18 cellular contexts compared by ENCODE assay signal in the genomic region with DNA sequence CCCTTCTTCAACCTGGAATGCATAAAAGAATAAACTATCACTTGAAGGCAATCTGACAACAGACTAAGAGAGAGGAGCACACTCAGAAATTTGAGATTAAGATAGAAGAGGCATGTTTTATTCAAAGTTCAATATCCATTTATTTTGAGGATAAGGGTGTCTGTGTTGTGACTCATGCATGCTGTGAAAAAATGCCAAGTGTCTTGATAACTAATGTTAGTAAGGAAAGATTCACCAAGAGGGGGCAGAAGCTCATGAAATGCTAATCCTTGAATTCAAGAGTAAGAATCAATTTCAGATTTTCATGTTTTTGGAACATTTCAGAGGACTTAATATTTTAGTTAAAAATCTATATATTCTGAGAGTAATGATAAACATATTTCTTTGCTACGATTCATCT.
DNase-seq lines count a peak whose midpoint lies in the region; TF ChIP-seq lines count a peak whose summit lies in the region.
"Had no signal": no experiment of that assay in that cellular context is flagged by ENCODE, and none has a peak within 500 bp of the region (broad histone marks: within the 10 kb centered on the region; RNA-seq: fewer than 3 reads in every experiment).

No MANE protein-coding gene starts in this region.

- no peaks in the 10 kb centered on the region for H3K36me3 ChIP-seq in cardiac muscle cell
- H3K36me3 ChIP-seq in adipocyte (ENCODE audit: control insufficient read depth, insufficient read depth, low read length, severe bottlenecking), result no peaks in the 10 kb centered on the region
- no peaks in the 10 kb centered on the region for H3K36me3 ChIP-seq in SJCRH30
- H3K36me3 ChIP-seq: esophagus squamous epithelium, upper lobe of right lung had no signal

- intact Hi-C loops in cardiac septum (cut with DNase I), result no loop called here

- H3K27me3 ChIP-seq in cardiac muscle cell (no peaks in the 10 kb centered on the region), adipocyte (replicated peaks; ENCODE audit: control insufficient read depth, insufficient read depth, low read length) (no peaks in the 10 kb centered on the region), SJCRH30 (no peaks in the 10 kb centered on the region)
- H3K27me3 ChIP-seq: esophagus squamous epithelium, upper lobe of right lung had no signal

- TF ChIP-seq CTCF in cardiac muscle cell (IDR thresholded peaks at IDR 0.05; ENCODE audit: low read depth, low read length) (peak; percentile 32), fibroblast of mammary gland (conservative IDR thresholded peaks at IDR 0.05; ENCODE audit: control insufficient read depth, insufficient read depth, low read depth, low read length) (peak; percentile 44)

- DNase-seq in cardiac muscle cell (ENCODE audit: low read depth in 1 of 2, low spot score in 1 of 2) (peak in 1 of 2 donors; percentile 55), cardiac septum (ENCODE audit: low spot score) (no peak), adipocyte (ENCODE audit: low read depth) (peak; percentile 44), fibroblast of mammary gland (ENCODE audit: low read depth) (peak; percentile 68), stromal cell of bone marrow (ENCODE audit: low read depth) (peak; percentile 58), T-helper 2 cell (no peak), SJCRH30 (no peak)
- no peak for DNase-seq in stimulated activated CD4-positive, alpha-beta T cell treated with anti-CD3 and anti-CD28 coated beads, Interleukin-1b, Interleukin-23, amount 100 ng/mL, for 48 hours
- DNase-seq: activated CD4-positive, alpha-beta T cell treated with anti-CD3 and anti-CD28 coated beads for 1 hour; activated naive CD8-positive, alpha-beta T cell treated with anti-CD3 and anti-CD28 coated beads, Interleukin-2, amount 10 ng/mL, durations not matched to agents 7 days and 5 days; activated T-cell treated with anti-CD3 and anti-CD28 coated beads for 4 hours; dermis blood vessel endothelial cell; esophagus squamous epithelium; left ventricle myocardium superior; naive B cell; NCI-H1048; stimulated activated naive CD8-positive, alpha-beta T cell treated with anti-CD3 and anti-CD28 coated beads, Interleukin-15, Interleukin-2, amounts not matched to agents 100 U/mL and 50 U/mL, for 24 hours; upper lobe of right lung had no signal

- no peak overlapping the region for H3K27ac ChIP-seq in cardiac muscle cell
- no peak overlapping the region for H3K27ac ChIP-seq in SJCRH30
- H3K27ac ChIP-seq: esophagus squamous epithelium, upper lobe of right lung had no signal

- H3K9ac ChIP-seq in adipocyte (ENCODE audit: low read length), result no peak overlapping the region

- H3K4me3 ChIP-seq in cardiac muscle cell, result no peak overlapping the region
- H3K4me3 ChIP-seq in adipocyte (ENCODE audit: low read length), result no peak overlapping the region
- H3K4me3 ChIP-seq in fibroblast of mammary gland (ENCODE audit: control insufficient read depth, low read depth, low read length), result no peak overlapping the region
- no peak overlapping the region for H3K4me3 ChIP-seq in SJCRH30
- H3K4me3 ChIP-seq: esophagus squamous epithelium, upper lobe of right lung had no signal

- H3K4me1 ChIP-seq in cardiac muscle cell (ENCODE audit: low read depth), result no peaks in the 10 kb centered on the region
- peaks cover 3% of the 10 kb centered on the region for H3K4me1 ChIP-seq in adipocyte (ENCODE audit: control insufficient read depth, insufficient read depth, low read length)
- H3K4me1 ChIP-seq in SJCRH30, result no peaks in the 10 kb centered on the region
- H3K4me1 ChIP-seq: esophagus squamous epithelium, upper lobe of right lung had no signal

- H3K9me3 ChIP-seq in cardiac muscle cell (ENCODE audit: low read depth), result no peaks in the 10 kb centered on the region
- no peaks in the 10 kb centered on the region for H3K9me3 ChIP-seq in adipocyte (ENCODE audit: control insufficient read depth, low read length)
- H3K9me3 ChIP-seq in SJCRH30 (replicated peaks), result no peaks in the 10 kb centered on the region
- H3K9me3 ChIP-seq: esophagus squamous epithelium, upper lobe of right lung had no signal

Comparison
In these comparisons a context has a peak if more than half of its experiments do, and no peak if none do; other contexts are left out.
1. DNase-seq: peak in adipocyte (single experiment), fibroblast of mammary gland (single experiment) and stromal cell of bone marrow (single experiment); none in cardiac septum (single experiment), T-helper 2 cell (0 of 5), stimulated activated CD4-positive, alpha-beta T cell treated with anti-CD3 and anti-CD28 coated beads, Interleukin-1b, Interleukin-23, amount 100 ng/mL, for 48 hours (single experiment) and SJCRH30 (0 of 2).